In genomic region chr6:35778437-35778836, GRCh38 we compare ENCODE assay signal across 18 cellular contexts. TPM values are rescaled to one million over a fixed set of nuclear protein-coding genes. Genes with fewer than 3 reads are reported as not detected.
DNase-seq lines count a peak whose midpoint lies in the region; ATAC-seq, FAIRE-seq and TF ChIP-seq lines count a peak whose summit lies in the region.
"Had no signal": no experiment of that assay in that cellular context is flagged by ENCODE, and none has a peak within 500 bp of the region (broad histone marks: within the 10 kb centered on the region; RNA-seq: fewer than 3 reads in every experiment).

No MANE protein-coding gene starts in this region.

- H2AFZ ChIP-seq in H1 (ENCODE audit: low read length) = no peak overlapping the region
- H2AFZ ChIP-seq: GM23248 had no signal

- peaks cover 14% of the 10 kb centered on the region for H3K27me3 Mint-ChIP-seq in activated naive CD4-positive, alpha-beta T cell treated with anti-CD3 and anti-CD28 coated beads, Interleukin-2, amount 50 U/mL, for 24 hours
- H3K27me3 Mint-ChIP-seq in type B pancreatic cell (peaks cover 29% of the 10 kb centered on the region), HFFc6 (ENCODE audit: insufficient read depth) (peaks cover 41% of the 10 kb centered on the region)
- peaks cover 31% of the 10 kb centered on the region for H3K27me3 Mint-ChIP-seq in activated CD8-positive, alpha-beta memory T cell treated with anti-CD3 and anti-CD28 coated beads, Interleukin-2, amount 10 ng/mL, durations not matched to agents 7 days and 5 days

- H3K27ac ChIP-seq in H1 (ENCODE audit: low read depth, low read length) = no peak overlapping the region
- H3K27ac ChIP-seq: 22Rv1, BLaER1, GM23248, HL-60 had no signal

- TF ChIP-seq POLR2A in H1 (IDR thresholded peaks at IDR 0.05; ENCODE audit: control extremely low read depth in 1 of 2, low read depth in 2 of 2, low read length in 2 of 2) = no peak

- no peak overlapping the region for H2BK15ac ChIP-seq in H1 (ENCODE audit: low read length)

- H3K4me3 Mint-ChIP-seq in activated naive CD4-positive, alpha-beta T cell treated with anti-CD3 and anti-CD28 coated beads, Interleukin-2, amount 50 U/mL, for 24 hours = peak overlapping the region; percentile 8
- H3K4me3 Mint-ChIP-seq in type B pancreatic cell (peak overlapping the region; percentile 35), HFFc6 (no peak overlapping the region)
- no peak overlapping the region for H3K4me3 Mint-ChIP-seq in activated CD8-positive, alpha-beta memory T cell treated with anti-CD3 and anti-CD28 coated beads, Interleukin-2, amount 10 ng/mL, durations not matched to agents 7 days and 5 days

- TF ChIP-seq RAD21 in H1 (IDR thresholded peaks at IDR 0.05 in 1 of 2, conservative IDR thresholded peaks at IDR 0.05 in 1 of 2; ENCODE audit: low read depth in 2 of 2, low read length in 2 of 2) = no peak

- H3K56ac ChIP-seq in H1 (replicated peaks; ENCODE audit: insufficient read length, low read depth, low read length) = no peak overlapping the region

- H3K36me3 Mint-ChIP-seq in activated naive CD4-positive, alpha-beta T cell treated with anti-CD3 and anti-CD28 coated beads, Interleukin-2, amount 50 U/mL, for 24 hours = no peaks in the 10 kb centered on the region
- no peaks in the 10 kb centered on the region for H3K36me3 Mint-ChIP-seq in type B pancreatic cell
- no peaks in the 10 kb centered on the region for H3K36me3 Mint-ChIP-seq in HFFc6 (ENCODE audit: low read depth)
- no peaks in the 10 kb centered on the region for H3K36me3 Mint-ChIP-seq in activated CD8-positive, alpha-beta memory T cell treated with anti-CD3 and anti-CD28 coated beads, Interleukin-2, amount 10 ng/mL, durations not matched to agents 7 days and 5 days

- no peak overlapping the region for H4K8ac ChIP-seq in H1 (ENCODE audit: extremely low read depth, insufficient read depth, low read length)

- H4K20me1 ChIP-seq in H1 (replicated peaks in 1 of 2; ENCODE audit: control insufficient read depth in 1 of 2, insufficient read depth in 2 of 2, low read length in 2 of 2) = no peaks in the 10 kb centered on the region
- H4K20me1 ChIP-seq: BLaER1 had no signal

- no peak overlapping the region for H2BK5ac ChIP-seq in H1 (ENCODE audit: low read depth, low read length)

- H3K14ac ChIP-seq in H1 (ENCODE audit: insufficient read length) = no peak overlapping the region

- no peak overlapping the region for H3K23ac ChIP-seq in H1 (ENCODE audit: insufficient read length)

- no peak overlapping the region for H4K91ac ChIP-seq in H1 (replicated peaks; ENCODE audit: insufficient read length, low read length)

- H3K27me3 ChIP-seq in H1 (replicated peaks in 1 of 4; ENCODE audit: control insufficient read depth in 3 of 4, extremely low read depth in 1 of 4, insufficient read depth in 3 of 4, low read length in 3 of 4) = peaks cover 0 to 8% (median 3%) of the 10 kb centered on the region in 4 experiments; a peak in 4 of 7 replicates

- H2BK20ac ChIP-seq in H1 (ENCODE audit: low read length) = peak overlapping the region; percentile 34; the same call in 1 of the 2 replicates

- 0 out of 2 replicates have a peak overlapping the region, but pooled peaks have one; percentile 33 for H2BK12ac ChIP-seq in H1 (ENCODE audit: low read depth, low read length)

- no peak overlapping the region for H3K4me3 ChIP-seq in H1 (ENCODE audit: extremely low read depth in 1 of 4, insufficient read depth in 2 of 4, low read depth in 3 of 4, low read length in 4 of 4)
- H3K4me3 ChIP-seq: BLaER1, GM23248 had no signal

- no peak overlapping the region for H3K4me2 ChIP-seq in H1 (ENCODE audit: insufficient read depth in 1 of 2, low read depth in 2 of 2, low read length in 2 of 2)
- H3K4me2 ChIP-seq: BLaER1 had no signal

- POLR2A ChIA-PET in H1 (lab: Charles Lee; ENCODE audit: partially characterized antibody) = interaction anchor here (3.0 kb wide), 1 partner anchor 14 kb away, joined by 21 read pairs; no protein-coding TSS in a partner anchor

- TF ChIP-seq CTCF in GM13976 (IDR thresholded peaks at IDR 0.05; ENCODE audit: borderline replicate concordance, control extremely low read depth, extremely low read depth, insufficient read depth, missing control alignments) (no peak), H1 (IDR thresholded peaks at IDR 0.05; ENCODE audit: control extremely low read depth in 1 of 3, insufficient read depth in 1 of 3, low read depth in 1 of 3, low read length in 3 of 3) (no peak), type B pancreatic cell (conservative IDR thresholded peaks at IDR 0.05) (no peak), HFFc6 (IDR thresholded peaks at IDR 0.05) (no peak)

- no peaks in the 10 kb centered on the region for H3K36me3 ChIP-seq in H1 (ENCODE audit: control insufficient read depth in 2 of 4, insufficient read depth in 4 of 4, low read length in 3 of 4)
- H3K36me3 ChIP-seq: BLaER1 had no signal

- no peak for FAIRE-seq in H1 (lab: Jason Lieb, UNC)
- FAIRE-seq: GM18507 had no signal

- peaks cover 4% of the 10 kb centered on the region for H3K4me1 Mint-ChIP-seq in activated naive CD4-positive, alpha-beta T cell treated with anti-CD3 and anti-CD28 coated beads, Interleukin-2, amount 50 U/mL, for 24 hours
- H3K4me1 Mint-ChIP-seq in type B pancreatic cell (ENCODE audit: unreplicated experiment) (peaks cover 3% of the 10 kb centered on the region), HFFc6 (ENCODE audit: low read depth) (no peaks in the 10 kb centered on the region)
- H3K4me1 Mint-ChIP-seq in activated CD8-positive, alpha-beta memory T cell treated with anti-CD3 and anti-CD28 coated beads, Interleukin-2, amount 10 ng/mL, durations not matched to agents 7 days and 5 days = peaks cover 5% of the 10 kb centered on the region

- H3K27ac Mint-ChIP-seq in activated naive CD4-positive, alpha-beta T cell treated with anti-CD3 and anti-CD28 coated beads, Interleukin-2, amount 50 U/mL, for 24 hours = no peak overlapping the region
- no peak overlapping the region for H3K27ac Mint-ChIP-seq in type B pancreatic cell
- no peak overlapping the region for H3K27ac Mint-ChIP-seq in HFFc6
- H3K27ac Mint-ChIP-seq in activated CD8-positive, alpha-beta memory T cell treated with anti-CD3 and anti-CD28 coated beads, Interleukin-2, amount 10 ng/mL, durations not matched to agents 7 days and 5 days = no peak overlapping the region
- H3K27ac Mint-ChIP-seq: CD4-positive, CD25-positive, alpha-beta regulatory T cell; H9 had no signal

- 85% methylated on average over 2 of the region's 2 CpGs; no CpG with 5 or more reads in 1 of the 2 experiments for WGBS in H1 (ENCODE audit: extremely low coverage in 1 of 2, insufficient coverage in 1 of 2, insufficient read length in 1 of 2, insufficient replicate concordance in 2 of 2, low coverage in 1 of 2, low lambda C conversion rate in 2 of 2, missing lambda C conversion rate in 1 of 2), 2 experiments

- H3K4me1 ChIP-seq in H1 (replicated peaks in 1 of 4; ENCODE audit: control insufficient read depth in 3 of 4, insufficient read depth in 4 of 4, low read length in 3 of 4) = peaks cover 0 to 5% (median under 1%) of the 10 kb centered on the region in 4 experiments; a peak in 1 of 7 replicates

- H2BK120ac ChIP-seq in H1 (replicated peaks; ENCODE audit: low read depth, low read length) = no peak overlapping the region

- H2AK5ac ChIP-seq in H1 (ENCODE audit: low read depth, low read length) = peak overlapping the region; percentile 93

- peaks cover 5% of the 10 kb centered on the region for H3K23me2 ChIP-seq in H1 (ENCODE audit: low read depth, low read length)

- in situ Hi-C loops in GM13976 (cut with MboI; ENCODE audit: low sequenced_read_pairs, unreplicated experiment) = no loop called here

- no peak overlapping the region for H3K4ac ChIP-seq in H1 (replicated peaks; ENCODE audit: insufficient read length, low read depth, low read length)

- H3K79me2 ChIP-seq in H1 (ENCODE audit: control insufficient read depth in 1 of 2, insufficient read depth in 2 of 2, low read length in 2 of 2) = no peaks in the 10 kb centered on the region

- H3K9me3 ChIP-seq in H1 (ENCODE audit: insufficient read depth in 2 of 2, low read depth in 1 of 2, low read length in 1 of 2) = no peaks in the 10 kb centered on the region
- H3K9me3 ChIP-seq: BLaER1 had no signal

- TF ChIP-seq EP300 in H1 (IDR thresholded peaks at IDR 0.05; ENCODE audit: borderline replicate concordance in 1 of 2, low read depth in 2 of 2, low read length in 2 of 2) = no peak

- H3K9ac ChIP-seq in H1 (replicated peaks in 1 of 4; ENCODE audit: extremely low read depth in 1 of 4, low read depth in 3 of 4, low read length in 3 of 4) = no peak overlapping the region
- H3K9ac ChIP-seq: BLaER1, GM23248 had no signal

- H3K18ac ChIP-seq in H1 (ENCODE audit: extremely low read depth, low read length) = no peak overlapping the region

- no peaks in the 10 kb centered on the region for H3K9me3 Mint-ChIP-seq in activated naive CD4-positive, alpha-beta T cell treated with anti-CD3 and anti-CD28 coated beads, Interleukin-2, amount 50 U/mL, for 24 hours
- H3K9me3 Mint-ChIP-seq in type B pancreatic cell (no peaks in the 10 kb centered on the region), HFFc6 (no peaks in the 10 kb centered on the region)
- H3K9me3 Mint-ChIP-seq in activated CD8-positive, alpha-beta memory T cell treated with anti-CD3 and anti-CD28 coated beads, Interleukin-2, amount 10 ng/mL, durations not matched to agents 7 days and 5 days (ENCODE audit: low read depth) = no peaks in the 10 kb centered on the region
- H3K9me3 Mint-ChIP-seq: H9 had no signal

- no peak for DNase-seq in activated naive CD4-positive, alpha-beta T cell (lab: John Stamatoyannopoulos, UW)
- DNase-seq in GM13976 (ENCODE audit: low spot score) (peak; percentile 6), H1 (ENCODE audit: low read depth in 1 of 2, low spot score in 2 of 2) (no peak), type B pancreatic cell (ENCODE audit: extremely low spot score, unreplicated experiment) (no peak), HFFc6 (no peak), HK-2 (ENCODE audit: unreplicated experiment) (no peak)
- DNase-seq in activated CD8-positive, alpha-beta memory T cell treated with anti-CD3 and anti-CD28 coated beads, Interleukin-2, amount 10 ng/mL, durations not matched to agents 7 days and 5 days = no peak
- DNase-seq: CD4-positive, CD25-positive, alpha-beta regulatory T cell; DMS53; GF-D8; GM23248; H9 had no signal

- ATAC-seq in activated CD8-positive, alpha-beta memory T cell treated with anti-CD3 and anti-CD28 coated beads, Interleukin-2, amount 10 ng/mL, durations not matched to agents 7 days and 5 days = no peak

- H4K5ac ChIP-seq in H1 (ENCODE audit: insufficient read length, low read depth, low read length) = no peak overlapping the region

- no peaks in the 10 kb centered on the region for H3K79me1 ChIP-seq in H1 (ENCODE audit: low read depth, low read length)

- CTCF ChIA-PET in H1 (lab: Charles Lee; ENCODE audit: partially characterized antibody) = interaction anchor here (1.0 kb wide), 1 partner anchor 24 kb away, joined by 3 read pairs; no protein-coding TSS in a partner anchor
- CTCF ChIA-PET in activated CD8-positive, alpha-beta memory T cell treated with anti-CD3 and anti-CD28 coated beads, Interleukin-2, amount 10 ng/mL, durations not matched to agents 7 days and 5 days (lab: Charles Lee) = no interaction called here

RNA-seq across cellular contexts. Expression of gene CLPSL2, which starts 2.0 kb away (rescaled TPM):
- 1.4 TPM in 2 replicates for total RNA-seq in H1 (2021; fragmentation: NEBNext Ultra II Directional; extraction: Animal tissue kit (Norgen Biotek cat#: 25700))
- 3.2 and 3.4 TPM in 2 replicates for polyA plus RNA-seq in H1 (2011; rRNA removed)
- polyA plus RNA-seq in H1 (2011; cell fraction: cytosol; rRNA removed) = 1.0 TPM
- polyA plus RNA-seq in H1 (2011; cell fraction: nucleus; rRNA removed) = 3.3 TPM
- 2.6 to 6.7 TPM (median 5.0 TPM) in 4 replicates for polyA plus RNA-seq in H1 (2012, experiment 1 of 2)
- polyA plus RNA-seq in H1 (2012, experiment 2 of 2) = not detected
- polyA plus RNA-seq in H1 (2013, experiment 1 of 2) = 4.3 TPM
- polyA plus RNA-seq in H1 (2013, experiment 2 of 2) = 4.7 TPM
- polyA minus RNA-seq in H1 (2011; rRNA and poly(A)+ RNA removed) = not detected in 2 replicates
- polyA minus RNA-seq in H1 (2011; cell fraction: cytosol; rRNA and poly(A)+ RNA removed) = not detected
- 2.7 TPM for polyA minus RNA-seq in H1 (2011; cell fraction: nucleus; rRNA and poly(A)+ RNA removed)
- total RNA-seq in type B pancreatic cell (ENCODE audit: low replicate concordance) = not detected in 2 replicates
- total RNA-seq in HFFc6 (2021; fragmentation: NEBNext Ultra II Directional; extraction: Animal tissue kit (Norgen Biotek cat#: 25700)) = not detected
- not detected for total RNA-seq in activated CD8-positive, alpha-beta memory T cell treated with anti-CD3 and anti-CD28 coated beads, Interleukin-2, amount 10 ng/mL, durations not matched to agents 7 days and 5 days
- total RNA-seq: A673; CD4-positive, CD25-positive, alpha-beta regulatory T cell; GM23248 had no signal
- polyA plus RNA-seq: CD4-positive, CD25-positive, alpha-beta regulatory T cell; GM23248 had no signal

RNA-seq across cellular contexts. Expression of gene CLPSL1, which starts 2.4 kb away (rescaled TPM):
- not detected in 2 replicates for total RNA-seq in H1 (2021; fragmentation: NEBNext Ultra II Directional; extraction: Animal tissue kit (Norgen Biotek cat#: 25700))
- polyA plus RNA-seq in H1 (2011; rRNA removed) = 0.88 TPM in 1 of 2 replicates, not detected in the other
- polyA plus RNA-seq in H1 (2011; cell fraction: cytosol; rRNA removed) = 0.58 TPM
- 0.40 TPM for polyA plus RNA-seq in H1 (2011; cell fraction: nucleus; rRNA removed)
- 0.36 TPM in 1 of 4 replicates, not detected in the others for polyA plus RNA-seq in H1 (2012, experiment 1 of 2)
- not detected for polyA plus RNA-seq in H1 (2012, experiment 2 of 2)
- polyA plus RNA-seq in H1 (2013, experiment 1 of 2) = 0.32 TPM
- polyA plus RNA-seq in H1 (2013, experiment 2 of 2) = 0.26 TPM
- not detected in 2 replicates for polyA minus RNA-seq in H1 (2011; rRNA and poly(A)+ RNA removed)
- not detected for polyA minus RNA-seq in H1 (2011; cell fraction: cytosol; rRNA and poly(A)+ RNA removed)
- not detected for polyA minus RNA-seq in H1 (2011; cell fraction: nucleus; rRNA and poly(A)+ RNA removed)
- not detected in 2 replicates for total RNA-seq in type B pancreatic cell (ENCODE audit: low replicate concordance)
- total RNA-seq in HFFc6 (2021; fragmentation: NEBNext Ultra II Directional; extraction: Animal tissue kit (Norgen Biotek cat#: 25700)) = not detected
- total RNA-seq in activated CD8-positive, alpha-beta memory T cell treated with anti-CD3 and anti-CD28 coated beads, Interleukin-2, amount 10 ng/mL, durations not matched to agents 7 days and 5 days = not detected
- total RNA-seq: A673; CD4-positive, CD25-positive, alpha-beta regulatory T cell; GM23248; H9 had no signal
- polyA plus RNA-seq: CD4-positive, CD25-positive, alpha-beta regulatory T cell; GM23248 had no signal

RNA-seq across cellular contexts. Expression of gene CLPS, which starts 18.7 kb away (rescaled TPM):
- total RNA-seq in H1 (2021; fragmentation: NEBNext Ultra II Directional; extraction: Animal tissue kit (Norgen Biotek cat#: 25700)) = not detected in 2 replicates
- not detected in 2 replicates for polyA plus RNA-seq in H1 (2011; rRNA removed)
- not detected for polyA plus RNA-seq in H1 (2011; cell fraction: cytosol; rRNA removed)
- polyA plus RNA-seq in H1 (2011; cell fraction: nucleus; rRNA removed) = not detected
- not detected in 4 replicates for polyA plus RNA-seq in H1 (2012, experiment 1 of 2)
- not detected for polyA plus RNA-seq in H1 (2012, experiment 2 of 2)
- polyA plus RNA-seq in H1 (2013, experiment 1 of 2) = not detected
- polyA plus RNA-seq in H1 (2013, experiment 2 of 2) = not detected
- not detected in 2 replicates for polyA minus RNA-seq in H1 (2011; rRNA and poly(A)+ RNA removed)
- not detected for polyA minus RNA-seq in H1 (2011; cell fraction: cytosol; rRNA and poly(A)+ RNA removed)
- not detected for polyA minus RNA-seq in H1 (2011; cell fraction: nucleus; rRNA and poly(A)+ RNA removed)
- 1.8 TPM in 1 of 2 replicates, not detected in the other for total RNA-seq in type B pancreatic cell (ENCODE audit: low replicate concordance)
- total RNA-seq in HFFc6 (2021; fragmentation: NEBNext Ultra II Directional; extraction: Animal tissue kit (Norgen Biotek cat#: 25700)) = not detected
- not detected for total RNA-seq in activated CD8-positive, alpha-beta memory T cell treated with anti-CD3 and anti-CD28 coated beads, Interleukin-2, amount 10 ng/mL, durations not matched to agents 7 days and 5 days
- total RNA-seq: A673; CD4-positive, CD25-positive, alpha-beta regulatory T cell; GM23248; H9 had no signal
- polyA plus RNA-seq: CD4-positive, CD25-positive, alpha-beta regulatory T cell; GM23248 had no signal

RNA-seq across cellular contexts. Expression of gene LHFPL5, which starts 26.7 kb away (rescaled TPM):
- total RNA-seq in H1 (2021; fragmentation: NEBNext Ultra II Directional; extraction: Animal tissue kit (Norgen Biotek cat#: 25700)) = not detected in 2 replicates
- polyA plus RNA-seq in H1 (2011; rRNA removed) = 0.03 TPM in 1 of 2 replicates, not detected in the other
- not detected for polyA plus RNA-seq in H1 (2011; cell fraction: cytosol; rRNA removed)
- not detected for polyA plus RNA-seq in H1 (2011; cell fraction: nucleus; rRNA removed)
- not detected in 4 replicates for polyA plus RNA-seq in H1 (2012, experiment 1 of 2)
- not detected for polyA plus RNA-seq in H1 (2012, experiment 2 of 2)
- not detected for polyA plus RNA-seq in H1 (2013, experiment 1 of 2)
- polyA plus RNA-seq in H1 (2013, experiment 2 of 2) = 0.02 TPM
- not detected in 2 replicates for polyA minus RNA-seq in H1 (2011; rRNA and poly(A)+ RNA removed)
- not detected for polyA minus RNA-seq in H1 (2011; cell fraction: cytosol; rRNA and poly(A)+ RNA removed)
- not detected for polyA minus RNA-seq in H1 (2011; cell fraction: nucleus; rRNA and poly(A)+ RNA removed)
- not detected in 2 replicates for total RNA-seq in type B pancreatic cell (ENCODE audit: low replicate concordance)
- not detected for total RNA-seq in HFFc6 (2021; fragmentation: NEBNext Ultra II Directional; extraction: Animal tissue kit (Norgen Biotek cat#: 25700))
- not detected for total RNA-seq in activated CD8-positive, alpha-beta memory T cell treated with anti-CD3 and anti-CD28 coated beads, Interleukin-2, amount 10 ng/mL, durations not matched to agents 7 days and 5 days
- total RNA-seq: A673; CD4-positive, CD25-positive, alpha-beta regulatory T cell; GM23248; H9 had no signal
- polyA plus RNA-seq: CD4-positive, CD25-positive, alpha-beta regulatory T cell; GM23248 had no signal

RNA-seq across cellular contexts. Expression of gene ARMC12, which starts 41.6 kb away (rescaled TPM):
- total RNA-seq in H1 (2021; fragmentation: NEBNext Ultra II Directional; extraction: Animal tissue kit (Norgen Biotek cat#: 25700)) = 0.78 and 0.86 TPM in 2 replicates
- polyA plus RNA-seq in H1 (2011; rRNA removed) = 3.7 and 3.9 TPM in 2 replicates
- 3.5 TPM for polyA plus RNA-seq in H1 (2011; cell fraction: cytosol; rRNA removed)
- polyA plus RNA-seq in H1 (2011; cell fraction: nucleus; rRNA removed) = 14.4 TPM
- 1.2 to 2.6 TPM (median 1.4 TPM) in 4 replicates for polyA plus RNA-seq in H1 (2012, experiment 1 of 2)
- polyA plus RNA-seq in H1 (2012, experiment 2 of 2) = 0.91 TPM
- polyA plus RNA-seq in H1 (2013, experiment 1 of 2) = 1.4 TPM
- 0.94 TPM for polyA plus RNA-seq in H1 (2013, experiment 2 of 2)
- 0.63 and 0.66 TPM in 2 replicates for polyA minus RNA-seq in H1 (2011; rRNA and poly(A)+ RNA removed)
- polyA minus RNA-seq in H1 (2011; cell fraction: cytosol; rRNA and poly(A)+ RNA removed) = not detected
- 0.80 TPM for polyA minus RNA-seq in H1 (2011; cell fraction: nucleus; rRNA and poly(A)+ RNA removed)
- 0.26 and 1.8 TPM in 2 replicates for total RNA-seq in type B pancreatic cell (ENCODE audit: low replicate concordance)
- under 1 TPM in 4 of 6 experiments, not detected in 2; 0.17 to 0.33 (median 0.27) TPM for total RNA-seq in HFFc6 (2021; fragmentation: NEBNext Ultra II Directional; extraction: Animal tissue kit (Norgen Biotek cat#: 25700))
- under 1 TPM; 0.45 to 0.96 TPM for total RNA-seq in activated CD8-positive, alpha-beta memory T cell treated with anti-CD3 and anti-CD28 coated beads, Interleukin-2, amount 10 ng/mL, durations not matched to agents 7 days and 5 days
- total RNA-seq: GM23248 had no signal
- polyA plus RNA-seq: CD4-positive, CD25-positive, alpha-beta regulatory T cell had no signal

Comparison
In these comparisons a context has a peak if more than half of its experiments do, and no peak if none do; other contexts are left out.
1. H3K4me3 Mint-ChIP-seq: peak in activated naive CD4-positive, alpha-beta T cell treated with anti-CD3 and anti-CD28 coated beads, Interleukin-2, amount 50 U/mL, for 24 hours (single experiment) and type B pancreatic cell (single experiment); none in HFFc6 (single experiment) and activated CD8-positive, alpha-beta memory T cell treated with anti-CD3 and anti-CD28 coated beads, Interleukin-2, amount 10 ng/mL, durations not matched to agents 7 days and 5 days (single experiment).